2 cellular contexts compared by ENCODE assay signal in the genomic region with DNA sequence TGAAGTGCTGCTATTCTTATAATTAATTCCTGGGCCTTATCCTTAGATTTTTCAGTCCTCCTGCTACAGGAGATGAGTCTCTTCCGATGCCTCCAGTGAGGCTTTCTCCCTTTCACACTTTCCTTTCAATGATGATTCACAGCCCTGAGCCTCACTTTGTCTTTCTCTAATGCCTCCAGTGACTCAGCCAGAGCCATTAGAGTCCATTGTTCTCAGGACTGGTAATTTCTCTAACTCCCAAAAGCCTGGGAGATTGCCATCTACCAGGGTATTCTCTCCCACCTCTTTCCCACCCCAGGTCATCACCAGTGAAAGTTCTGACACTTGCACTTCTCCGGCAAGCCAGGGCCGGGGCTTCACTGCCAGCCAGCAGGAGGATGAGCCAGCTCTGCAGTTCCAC.
TF ChIP-seq lines count a peak whose summit lies in the region.

No MANE protein-coding gene starts in this region.

TF ChIP-seq in GM23338, 12 proteins besides CTCF, POLR2A, EP300 and RAD21 (continued from another document):
- no peak for TF ChIP-seq STAT1 (IDR thresholded peaks at IDR 0.05; ENCODE audit: unreplicated experiment)
- TF ChIP-seq ZNF114 (CRISPR knock-in tag; IDR thresholded peaks at IDR 0.05), result no peak
- TF ChIP-seq EZH2 (IDR thresholded peaks at IDR 0.05; ENCODE audit: low read depth, unreplicated experiment), result no peak
- TF ChIP-seq, protein P1, sequence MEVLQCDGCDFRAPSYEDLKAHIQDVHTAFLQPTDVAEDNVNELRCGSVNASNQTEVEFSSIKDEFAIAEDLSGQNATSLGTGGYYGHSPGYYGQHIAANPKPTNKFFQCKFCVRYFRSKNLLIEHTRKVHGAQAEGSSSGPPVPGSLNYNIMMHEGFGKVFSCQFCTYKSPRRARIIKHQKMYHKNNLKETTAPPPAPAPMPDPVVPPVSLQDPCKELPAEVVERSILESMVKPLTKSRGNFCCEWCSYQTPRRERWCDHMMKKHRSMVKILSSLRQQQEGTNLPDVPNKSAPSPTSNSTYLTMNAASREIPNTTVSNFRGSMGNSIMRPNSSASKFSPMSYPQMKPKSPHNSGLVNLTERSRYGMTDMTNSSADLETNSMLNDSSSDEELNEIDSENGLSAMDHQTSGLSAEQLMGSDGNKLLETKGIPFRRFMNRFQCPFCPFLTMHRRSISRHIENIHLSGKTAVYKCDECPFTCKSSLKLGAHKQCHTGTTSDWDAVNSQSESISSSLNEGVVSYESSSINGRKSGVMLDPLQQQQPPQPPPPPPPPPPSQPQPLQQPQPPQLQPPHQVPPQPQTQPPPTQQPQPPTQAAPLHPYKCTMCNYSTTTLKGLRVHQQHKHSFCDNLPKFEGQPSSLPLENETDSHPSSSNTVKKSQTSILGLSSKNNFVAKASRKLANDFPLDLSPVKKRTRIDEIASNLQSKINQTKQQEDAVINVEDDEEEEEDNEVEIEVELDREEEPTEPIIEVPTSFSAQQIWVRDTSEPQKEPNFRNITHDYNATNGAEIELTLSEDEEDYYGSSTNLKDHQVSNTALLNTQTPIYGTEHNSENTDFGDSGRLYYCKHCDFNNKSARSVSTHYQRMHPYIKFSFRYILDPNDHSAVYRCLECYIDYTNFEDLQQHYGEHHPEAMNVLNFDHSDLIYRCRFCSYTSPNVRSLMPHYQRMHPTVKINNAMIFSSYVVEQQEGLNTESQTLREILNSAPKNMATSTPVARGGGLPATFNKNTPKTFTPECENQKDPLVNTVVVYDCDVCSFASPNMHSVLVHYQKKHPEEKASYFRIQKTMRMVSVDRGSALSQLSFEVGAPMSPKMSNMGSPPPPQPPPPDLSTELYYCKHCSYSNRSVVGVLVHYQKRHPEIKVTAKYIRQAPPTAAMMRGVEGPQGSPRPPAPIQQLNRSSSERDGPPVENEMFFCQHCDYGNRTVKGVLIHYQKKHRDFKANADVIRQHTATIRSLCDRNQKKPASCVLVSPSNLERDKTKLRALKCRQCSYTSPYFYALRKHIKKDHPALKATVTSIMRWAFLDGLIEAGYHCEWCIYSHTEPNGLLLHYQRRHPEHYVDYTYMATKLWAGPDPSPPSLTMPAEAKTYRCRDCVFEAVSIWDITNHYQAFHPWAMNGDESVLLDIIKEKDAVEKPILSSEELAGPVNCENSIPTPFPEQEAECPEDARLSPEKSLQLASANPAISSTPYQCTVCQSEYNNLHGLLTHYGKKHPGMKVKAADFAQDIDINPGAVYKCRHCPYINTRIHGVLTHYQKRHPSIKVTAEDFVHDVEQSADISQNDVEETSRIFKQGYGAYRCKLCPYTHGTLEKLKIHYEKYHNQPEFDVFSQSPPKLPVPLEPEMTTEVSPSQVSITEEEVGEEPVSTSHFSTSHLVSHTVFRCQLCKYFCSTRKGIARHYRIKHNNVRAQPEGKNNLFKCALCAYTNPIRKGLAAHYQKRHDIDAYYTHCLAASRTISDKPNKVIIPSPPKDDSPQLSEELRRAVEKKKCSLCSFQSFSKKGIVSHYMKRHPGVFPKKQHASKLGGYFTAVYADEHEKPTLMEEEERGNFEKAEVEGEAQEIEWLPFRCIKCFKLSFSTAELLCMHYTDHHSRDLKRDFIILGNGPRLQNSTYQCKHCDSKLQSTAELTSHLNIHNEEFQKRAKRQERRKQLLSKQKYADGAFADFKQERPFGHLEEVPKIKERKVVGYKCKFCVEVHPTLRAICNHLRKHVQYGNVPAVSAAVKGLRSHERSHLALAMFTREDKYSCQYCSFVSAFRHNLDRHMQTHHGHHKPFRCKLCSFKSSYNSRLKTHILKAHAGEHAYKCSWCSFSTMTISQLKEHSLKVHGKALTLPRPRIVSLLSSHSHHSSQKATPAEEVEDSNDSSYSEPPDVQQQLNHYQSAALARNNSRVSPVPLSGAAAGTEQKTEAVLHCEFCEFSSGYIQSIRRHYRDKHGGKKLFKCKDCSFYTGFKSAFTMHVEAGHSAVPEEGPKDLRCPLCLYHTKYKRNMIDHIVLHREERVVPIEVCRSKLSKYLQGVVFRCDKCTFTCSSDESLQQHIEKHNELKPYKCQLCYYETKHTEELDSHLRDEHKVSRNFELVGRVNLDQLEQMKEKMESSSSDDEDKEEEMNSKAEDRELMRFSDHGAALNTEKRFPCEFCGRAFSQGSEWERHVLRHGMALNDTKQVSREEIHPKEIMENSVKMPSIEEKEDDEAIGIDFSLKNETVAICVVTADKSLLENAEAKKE (CRISPR knock-in tag; IDR thresholded peaks at IDR 0.05), result no peak; the same call in 1 of the 2 replicates
- TF ChIP-seq, protein P2, sequence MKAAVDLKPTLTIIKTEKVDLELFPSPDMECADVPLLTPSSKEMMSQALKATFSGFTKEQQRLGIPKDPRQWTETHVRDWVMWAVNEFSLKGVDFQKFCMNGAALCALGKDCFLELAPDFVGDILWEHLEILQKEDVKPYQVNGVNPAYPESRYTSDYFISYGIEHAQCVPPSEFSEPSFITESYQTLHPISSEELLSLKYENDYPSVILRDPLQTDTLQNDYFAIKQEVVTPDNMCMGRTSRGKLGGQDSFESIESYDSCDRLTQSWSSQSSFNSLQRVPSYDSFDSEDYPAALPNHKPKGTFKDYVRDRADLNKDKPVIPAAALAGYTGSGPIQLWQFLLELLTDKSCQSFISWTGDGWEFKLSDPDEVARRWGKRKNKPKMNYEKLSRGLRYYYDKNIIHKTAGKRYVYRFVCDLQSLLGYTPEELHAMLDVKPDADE (IDR thresholded peaks at IDR 0.05), result no peak
- TF ChIP-seq, protein P3, sequence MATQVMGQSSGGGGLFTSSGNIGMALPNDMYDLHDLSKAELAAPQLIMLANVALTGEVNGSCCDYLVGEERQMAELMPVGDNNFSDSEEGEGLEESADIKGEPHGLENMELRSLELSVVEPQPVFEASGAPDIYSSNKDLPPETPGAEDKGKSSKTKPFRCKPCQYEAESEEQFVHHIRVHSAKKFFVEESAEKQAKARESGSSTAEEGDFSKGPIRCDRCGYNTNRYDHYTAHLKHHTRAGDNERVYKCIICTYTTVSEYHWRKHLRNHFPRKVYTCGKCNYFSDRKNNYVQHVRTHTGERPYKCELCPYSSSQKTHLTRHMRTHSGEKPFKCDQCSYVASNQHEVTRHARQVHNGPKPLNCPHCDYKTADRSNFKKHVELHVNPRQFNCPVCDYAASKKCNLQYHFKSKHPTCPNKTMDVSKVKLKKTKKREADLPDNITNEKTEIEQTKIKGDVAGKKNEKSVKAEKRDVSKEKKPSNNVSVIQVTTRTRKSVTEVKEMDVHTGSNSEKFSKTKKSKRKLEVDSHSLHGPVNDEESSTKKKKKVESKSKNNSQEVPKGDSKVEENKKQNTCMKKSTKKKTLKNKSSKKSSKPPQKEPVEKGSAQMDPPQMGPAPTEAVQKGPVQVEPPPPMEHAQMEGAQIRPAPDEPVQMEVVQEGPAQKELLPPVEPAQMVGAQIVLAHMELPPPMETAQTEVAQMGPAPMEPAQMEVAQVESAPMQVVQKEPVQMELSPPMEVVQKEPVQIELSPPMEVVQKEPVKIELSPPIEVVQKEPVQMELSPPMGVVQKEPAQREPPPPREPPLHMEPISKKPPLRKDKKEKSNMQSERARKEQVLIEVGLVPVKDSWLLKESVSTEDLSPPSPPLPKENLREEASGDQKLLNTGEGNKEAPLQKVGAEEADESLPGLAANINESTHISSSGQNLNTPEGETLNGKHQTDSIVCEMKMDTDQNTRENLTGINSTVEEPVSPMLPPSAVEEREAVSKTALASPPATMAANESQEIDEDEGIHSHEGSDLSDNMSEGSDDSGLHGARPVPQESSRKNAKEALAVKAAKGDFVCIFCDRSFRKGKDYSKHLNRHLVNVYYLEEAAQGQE (IDR thresholded peaks at IDR 0.05; ENCODE audit: unreplicated experiment), result no peak

TF ChIP-seq in endothelial cell of umbilical vein, 7 proteins besides CTCF, POLR2A, EP300 and RAD21 (continued from another document):
- TF ChIP-seq GATA2 (IDR thresholded peaks at IDR 0.05; ENCODE audit: insufficient read depth, insufficient read length, low read depth, low read length), result peak; percentile 83
TF ChIP-seq in endothelial cell of umbilical vein: peak in this region for 3.
